8 cellular contexts compared by ENCODE assay signal in the genomic region with DNA sequence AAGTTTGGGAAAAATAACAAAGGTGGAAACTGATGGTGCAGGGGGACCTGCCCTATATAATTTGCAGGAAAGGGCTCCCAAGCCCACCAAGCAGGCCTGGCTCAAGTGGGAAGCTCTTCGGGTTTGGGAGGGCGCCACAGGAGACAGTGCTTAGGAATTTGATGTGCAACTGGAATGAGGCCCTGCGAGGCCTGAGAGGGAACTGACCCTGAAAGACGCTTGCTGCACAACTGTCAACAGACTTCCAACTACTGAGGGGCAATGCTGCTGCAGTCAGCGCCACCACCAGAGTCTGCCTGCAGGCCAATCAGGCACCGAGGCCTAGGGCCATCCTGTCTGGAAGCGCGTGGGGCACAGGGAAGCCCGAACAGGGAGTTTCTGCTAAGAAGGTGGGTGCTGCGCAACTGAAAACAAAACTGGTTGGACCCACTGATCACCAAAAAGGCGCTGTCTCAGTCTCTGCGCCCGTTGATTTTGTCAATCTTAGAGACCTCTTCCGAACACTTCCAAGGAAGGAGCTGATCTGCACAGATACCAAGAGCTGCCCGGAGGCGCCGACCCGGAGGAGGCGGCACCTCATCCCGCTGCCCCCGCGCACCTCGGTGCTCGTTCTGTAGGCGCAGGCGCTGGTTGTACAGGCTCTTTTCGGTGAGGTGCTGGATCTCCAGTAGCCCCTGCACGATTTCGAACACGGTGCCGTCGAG. TPM values are rescaled to one million over a fixed set of nuclear protein-coding genes. Genes with fewer than 3 reads are reported as not detected.
DNase-seq lines count a peak whose midpoint lies in the region; ATAC-seq, FAIRE-seq and TF ChIP-seq lines count a peak whose summit lies in the region.

No MANE protein-coding gene starts in this region.

- intact Hi-C loops in HCT116 (cut with micrococcal nuclease) (no loop called here), vagina (cut with DNase I) (no loop called here)

- TF ChIP-seq POLR2A in HCT116 (IDR thresholded peaks at IDR 0.05; ENCODE audit: borderline replicate concordance, extremely low read depth, insufficient read depth, insufficient read length) (no peak), H1 (IDR thresholded peaks at IDR 0.05; ENCODE audit: control extremely low read depth in 1 of 2, low read depth in 2 of 2, low read length in 2 of 2) (no peak), vagina (IDR thresholded peaks at IDR 0.05) (no peak)

- H2AFZ ChIP-seq in HCT116 (ENCODE audit: low read depth, low read length, poor library complexity, severe bottlenecking) (no peak overlapping the region), H1 (ENCODE audit: low read length) (peak overlapping the region; percentile 24; the same call in 1 of the 2 replicates)

- H3K36me3 ChIP-seq in HCT116 (ENCODE audit: control insufficient read depth in 1 of 2, insufficient read depth in 2 of 2, low read length in 2 of 2), result no peaks in the 10 kb centered on the region
- no peaks in the 10 kb centered on the region for H3K36me3 ChIP-seq in H1 (ENCODE audit: control insufficient read depth in 2 of 4, insufficient read depth in 4 of 4, low read length in 3 of 4)
- H3K36me3 ChIP-seq in vagina, result no peaks in the 10 kb centered on the region

- no peak overlapping the region for H3K56ac ChIP-seq in H1 (replicated peaks; ENCODE audit: insufficient read length, low read depth, low read length)

- H3K9me3 Mint-ChIP-seq in mesothelial cell of epicardium, result no peaks in the 10 kb centered on the region

- peak overlapping the region; percentile 90 for H3K27ac Mint-ChIP-seq in mesothelial cell of epicardium

- H3K4ac ChIP-seq in H1 (replicated peaks; ENCODE audit: insufficient read length, low read depth, low read length), result no peak overlapping the region

- no peaks in the 10 kb centered on the region for H3K36me3 Mint-ChIP-seq in mesothelial cell of epicardium

- H3K4me1 Mint-ChIP-seq in mesothelial cell of epicardium, result peaks cover 46% of the 10 kb centered on the region

- no peak overlapping the region for H3K14ac ChIP-seq in H1 (ENCODE audit: insufficient read length)

- no peak overlapping the region for H2BK12ac ChIP-seq in H1 (ENCODE audit: low read depth, low read length)

- no peak for DNase-seq in HCT116 (ENCODE audit: low read depth, low spot score)
- peak; percentile 18 for DNase-seq in RPMI7951 (ENCODE audit: low read depth)
- peak in 1 of 2 experiments; percentile 48 for DNase-seq in H1 (ENCODE audit: low read depth in 1 of 2, low spot score in 2 of 2)
- DNase-seq in mesothelial cell of epicardium (ENCODE audit: low spot score in 2 of 2, unreplicated experiment in 2 of 2), result no peak
- peak; percentile 58 to 86 for DNase-seq in vagina (ENCODE audit: extremely low spot score in 2 of 2)
- DNase-seq in medulla oblongata (ENCODE audit: extremely low spot score), result no peak
- no peak for DNase-seq in A172 (ENCODE audit: low spot score)

- CTCF ChIA-PET in HCT116 (lab: Charles Lee), result interaction anchor here (1.1 kb wide), 2 partner anchors 20 to 99 kb away, joined by 6 read pairs; no protein-coding TSS in a partner anchor
- CTCF ChIA-PET in H1 (lab: Charles Lee; ENCODE audit: partially characterized antibody), result interaction anchor here (0.8 to 1.8 kb wide), 10 partner anchors 9 to 162 kb away, joined by 3 to 5 read pairs (median 3); no protein-coding TSS in a partner anchor

- TF ChIP-seq CTCF in HCT116 (IDR thresholded peaks at IDR 0.05 in 2 of 3, conservative IDR thresholded peaks at IDR 0.05 in 1 of 3; ENCODE audit: borderline replicate concordance in 1 of 3, insufficient read depth in 1 of 3, low read depth in 2 of 3, low read length in 2 of 3) (no peak), H1 (IDR thresholded peaks at IDR 0.05; ENCODE audit: control extremely low read depth in 1 of 3, insufficient read depth in 1 of 3, low read depth in 1 of 3, low read length in 3 of 3) (no peak), mesothelial cell of epicardium (IDR thresholded peaks at IDR 0.05; ENCODE audit: unreplicated experiment) (no peak), vagina (IDR thresholded peaks at IDR 0.05) (no peak)

- H2BK15ac ChIP-seq in H1 (ENCODE audit: low read length), result no peak overlapping the region

- H3K23ac ChIP-seq in H1 (ENCODE audit: insufficient read length), result no peak overlapping the region

- H3K9me3 ChIP-seq in HCT116 (ENCODE audit: control insufficient read depth in 1 of 2, insufficient read depth in 1 of 2, low read depth in 1 of 2, low read length in 2 of 2), result no peaks in the 10 kb centered on the region
- no peaks in the 10 kb centered on the region for H3K9me3 ChIP-seq in H1 (ENCODE audit: insufficient read depth in 2 of 2, low read depth in 1 of 2, low read length in 1 of 2)
- no peaks in the 10 kb centered on the region for H3K9me3 ChIP-seq in vagina

- no peaks in the 10 kb centered on the region for H3K27me3 Mint-ChIP-seq in mesothelial cell of epicardium (ENCODE audit: low read depth)

- H3K9ac ChIP-seq in HCT116 (ENCODE audit: low read length), result peak overlapping the region; percentile 91
- peak overlapping the region in 3 of 4 experiments; percentile 15 to 42 (median 29); a peak in 4 of 7 replicates for H3K9ac ChIP-seq in H1 (replicated peaks in 1 of 4; ENCODE audit: extremely low read depth in 1 of 4, low read depth in 3 of 4, low read length in 3 of 4)

- no TSS peak for BruUV-seq in HCT116 (replicated peaks; lab: Mats Ljungman, UMichigan)

- H3K27me3 ChIP-seq in HCT116 (ENCODE audit: insufficient read depth, low read length), result no peaks in the 10 kb centered on the region
- H3K27me3 ChIP-seq in H1 (replicated peaks in 1 of 4; ENCODE audit: control insufficient read depth in 3 of 4, extremely low read depth in 1 of 4, insufficient read depth in 3 of 4, low read length in 3 of 4), result no peaks in the 10 kb centered on the region; a peak in 1 of 7 replicates
- no peaks in the 10 kb centered on the region for H3K27me3 ChIP-seq in vagina

- RAD21 ChIA-PET in HCT116 (lab: Charles Lee; ENCODE audit: low non-redundant PET in 1 of 2, low total read pairs in 2 of 2, uncharacterized antibody in 2 of 2, unreplicated experiment in 2 of 2), result no interaction called here

- peak overlapping the region; percentile 85 for H3K4me3 Mint-ChIP-seq in mesothelial cell of epicardium

- ATAC-seq in HCT116, result peak; percentile 33

- POLR2A ChIA-PET in HCT116 (lab: Charles Lee) (interaction anchor here (0.9 to 1.0 kb wide), 2 partner anchors 20 to 24 kb away, joined by 3 to 6 read pairs; no protein-coding TSS in a partner anchor), H1 (lab: Charles Lee; ENCODE audit: partially characterized antibody) (interaction anchor here (0.9 to 1.4 kb wide), 5 partner anchors 13 to 92 kb away, joined by 3 to 4 read pairs (median 3); no protein-coding TSS in a partner anchor)

- no peak overlapping the region for H4K5ac ChIP-seq in H1 (ENCODE audit: insufficient read length, low read depth, low read length)

- H3K27ac ChIP-seq in HCT116 (ENCODE audit: low read depth, low read length) (peak overlapping the region; percentile 91), H1 (ENCODE audit: low read depth, low read length) (no peak overlapping the region), vagina (peak overlapping the region; percentile 88)

- peaks cover 10% of the 10 kb centered on the region; the same call in 1 of the 2 replicates for H3K79me2 ChIP-seq in HCT116 (ENCODE audit: insufficient read depth, low read length)
- H3K79me2 ChIP-seq in H1 (ENCODE audit: control insufficient read depth in 1 of 2, insufficient read depth in 2 of 2, low read length in 2 of 2), result peaks cover 0 to 6% of the 10 kb centered on the region in 2 experiments; a peak in 1 of 4 replicates

- H4K20me1 ChIP-seq in HCT116 (ENCODE audit: insufficient read depth), result no peaks in the 10 kb centered on the region
- H4K20me1 ChIP-seq in H1 (replicated peaks in 1 of 2; ENCODE audit: control insufficient read depth in 1 of 2, insufficient read depth in 2 of 2, low read length in 2 of 2), result peaks cover 0 to 4% of the 10 kb centered on the region in 2 experiments

- H3K18ac ChIP-seq in H1 (ENCODE audit: extremely low read depth, low read length), result 0 out of 2 replicates have a peak overlapping the region, but pooled peaks have one; percentile 83

- peaks cover 5 to 40% of the 10 kb centered on the region in 2 experiments for H3K4me1 ChIP-seq in HCT116 (ENCODE audit: control insufficient read depth in 1 of 2, insufficient read depth in 2 of 2, low read length in 2 of 2)
- H3K4me1 ChIP-seq in H1 (replicated peaks in 1 of 4; ENCODE audit: control insufficient read depth in 3 of 4, insufficient read depth in 4 of 4, low read length in 3 of 4), result peaks cover 0 to 5% (median 3%) of the 10 kb centered on the region in 4 experiments; a peak in 4 of 7 replicates
- peaks cover 54% of the 10 kb centered on the region for H3K4me1 ChIP-seq in vagina

- no peak for TF ChIP-seq EP300 in H1 (IDR thresholded peaks at IDR 0.05; ENCODE audit: borderline replicate concordance in 1 of 2, low read depth in 2 of 2, low read length in 2 of 2)

- H2BK20ac ChIP-seq in H1 (ENCODE audit: low read length), result no peak overlapping the region

- WGBS in H1 (ENCODE audit: extremely low coverage in 1 of 2, insufficient coverage in 1 of 2, insufficient read length in 1 of 2, insufficient replicate concordance in 2 of 2, low coverage in 1 of 2, low lambda C conversion rate in 2 of 2, missing lambda C conversion rate in 1 of 2), 2 experiments, result 8% methylated on average over 32 of the region's 32 CpGs; no CpG with 5 or more reads in 1 of the 2 experiments

- H3K4me3 ChIP-seq in GM08714 (ENCODE audit: low read length), result peak overlapping the region; percentile 99
- H3K4me3 ChIP-seq in HCT116 (replicated peaks in 1 of 2; ENCODE audit: low read depth in 1 of 2, low read length in 2 of 2), result peak overlapping the region; percentile 88 to 97
- H3K4me3 ChIP-seq in H1 (ENCODE audit: extremely low read depth in 1 of 4, insufficient read depth in 2 of 4, low read depth in 3 of 4, low read length in 4 of 4), result peak overlapping the region; percentile 71 to 98 (median 84)
- peak overlapping the region; percentile 89 to 100 for H3K4me3 ChIP-seq in vagina

- no peak overlapping the region for H4K91ac ChIP-seq in H1 (replicated peaks; ENCODE audit: insufficient read length, low read length)

- H2AK5ac ChIP-seq in H1 (ENCODE audit: low read depth, low read length), result no peak overlapping the region

- H3K79me1 ChIP-seq in H1 (ENCODE audit: low read depth, low read length), result 0 out of 2 replicates have a peak, but pooled peaks cover 3% of the 10 kb centered on the region

- TF ChIP-seq RAD21 in HCT116 (IDR thresholded peaks at IDR 0.05; ENCODE audit: low read depth) (no peak), H1 (IDR thresholded peaks at IDR 0.05 in 1 of 2, conservative IDR thresholded peaks at IDR 0.05 in 1 of 2; ENCODE audit: low read depth in 2 of 2, low read length in 2 of 2) (no peak)

- no peak overlapping the region for H2BK5ac ChIP-seq in H1 (ENCODE audit: low read depth, low read length)

- peaks cover 6% of the 10 kb centered on the region; the same call in 1 of the 2 replicates for H3K23me2 ChIP-seq in H1 (ENCODE audit: low read depth, low read length)

- H3K9me2 ChIP-seq in HCT116 (ENCODE audit: insufficient read depth), result no peaks in the 10 kb centered on the region

- H2BK120ac ChIP-seq in H1 (replicated peaks; ENCODE audit: low read depth, low read length), result no peak overlapping the region

- FAIRE-seq in H1 (lab: Jason Lieb, UNC), result no peak

- H3K4me2 ChIP-seq in HCT116 (ENCODE audit: low read length) (peak overlapping the region; percentile 95), H1 (ENCODE audit: insufficient read depth in 1 of 2, low read depth in 2 of 2, low read length in 2 of 2) (peak overlapping the region; percentile 84 to 86)

- no peak overlapping the region for H4K8ac ChIP-seq in H1 (ENCODE audit: extremely low read depth, insufficient read depth, low read length)

RNA-seq across cellular contexts. Expression of a gene that starts 0.7 kb away (rescaled TPM):
- total RNA-seq in HCT116 (2021; ENCODE audit: unreplicated experiment), result 44.9 TPM
- 40.2 and 51.1 TPM in 2 replicates for polyA plus RNA-seq in HCT116 (2012)
- total RNA-seq in RPMI7951 (2014; rRNA removed; shearing (Covaris generic)), result 39.7 and 41.8 TPM in 2 replicates
- 41.9 and 43.6 TPM in 2 replicates for total RNA-seq in H1 (2021; fragmentation: NEBNext Ultra II Directional; extraction: Animal tissue kit (Norgen Biotek cat#: 25700))
- 72.6 and 93.5 TPM in 2 replicates for polyA plus RNA-seq in H1 (2011; rRNA removed)
- polyA plus RNA-seq in H1 (2011; cell fraction: cytosol; rRNA removed), result 82.8 TPM
- polyA plus RNA-seq in H1 (2011; cell fraction: nucleus; rRNA removed), result 56.9 TPM
- 26.0 to 54.5 TPM (median 49.4 TPM) in 4 replicates for polyA plus RNA-seq in H1 (2012, experiment 1 of 2)
- 59.2 TPM for polyA plus RNA-seq in H1 (2012, experiment 2 of 2)
- polyA plus RNA-seq in H1 (2013, experiment 1 of 2), result 26.6 TPM
- polyA plus RNA-seq in H1 (2013, experiment 2 of 2), result 25.1 TPM
- 12.0 and 15.2 TPM in 2 replicates for polyA minus RNA-seq in H1 (2011; rRNA and poly(A)+ RNA removed)
- polyA minus RNA-seq in H1 (2011; cell fraction: cytosol; rRNA and poly(A)+ RNA removed), result 18.9 TPM
- polyA minus RNA-seq in H1 (2011; cell fraction: nucleus; rRNA and poly(A)+ RNA removed), result 16.5 TPM
- total RNA-seq in mesothelial cell of epicardium, result 38.7 to 40.1 TPM (median 38.7 TPM) in 3 replicates
- total RNA-seq in vagina, result 39.8 TPM
- total RNA-seq in A172 (2014; rRNA removed; shearing (Covaris generic)), result 43.7 and 48.2 TPM in 2 replicates

RNA-seq across cellular contexts. Expression of a gene that starts 51.1 kb away (rescaled TPM):
- total RNA-seq in HCT116 (2021; ENCODE audit: unreplicated experiment), result 19.0 TPM
- 20.5 and 27.1 TPM in 2 replicates for polyA plus RNA-seq in HCT116 (2012)
- total RNA-seq in RPMI7951 (2014; rRNA removed; shearing (Covaris generic)), result 0.12 and 0.39 TPM in 2 replicates
- total RNA-seq in H1 (2021; fragmentation: NEBNext Ultra II Directional; extraction: Animal tissue kit (Norgen Biotek cat#: 25700)), result 21.8 and 22.5 TPM in 2 replicates
- 41.3 and 51.5 TPM in 2 replicates for polyA plus RNA-seq in H1 (2011; rRNA removed)
- polyA plus RNA-seq in H1 (2011; cell fraction: cytosol; rRNA removed), result 24.6 TPM
- polyA plus RNA-seq in H1 (2011; cell fraction: nucleus; rRNA removed), result 24.0 TPM
- 11.0 to 25.6 TPM (median 23.1 TPM) in 4 replicates for polyA plus RNA-seq in H1 (2012, experiment 1 of 2)
- 19.1 TPM for polyA plus RNA-seq in H1 (2012, experiment 2 of 2)
- polyA plus RNA-seq in H1 (2013, experiment 1 of 2), result 30.2 TPM
- polyA plus RNA-seq in H1 (2013, experiment 2 of 2), result 29.2 TPM
- polyA minus RNA-seq in H1 (2011; rRNA and poly(A)+ RNA removed), result 10.5 and 13.6 TPM in 2 replicates
- polyA minus RNA-seq in H1 (2011; cell fraction: cytosol; rRNA and poly(A)+ RNA removed), result 23.1 TPM
- polyA minus RNA-seq in H1 (2011; cell fraction: nucleus; rRNA and poly(A)+ RNA removed), result 9.8 TPM
- total RNA-seq in mesothelial cell of epicardium, result 8.9 to 10.0 TPM (median 9.5 TPM) in 3 replicates
- total RNA-seq in vagina, result 4.2 TPM
- 10.9 and 15.6 TPM in 2 replicates for total RNA-seq in A172 (2014; rRNA removed; shearing (Covaris generic))

Comparison
In these comparisons a context has a peak if more than half of its experiments do, and no peak if none do; other contexts are left out.
1. DNase-seq: peak in RPMI7951 (single experiment) and vagina (2 of 2); none in HCT116 (single experiment), mesothelial cell of epicardium (0 of 2), medulla oblongata (single experiment) and A172 (single experiment).
2. Peak in every context shown above with its lines, with median percentiles within 50 percentile points of each other: H3K4me3 ChIP-seq.